8 cellular contexts compared by ENCODE assay signal in the genomic region with DNA sequence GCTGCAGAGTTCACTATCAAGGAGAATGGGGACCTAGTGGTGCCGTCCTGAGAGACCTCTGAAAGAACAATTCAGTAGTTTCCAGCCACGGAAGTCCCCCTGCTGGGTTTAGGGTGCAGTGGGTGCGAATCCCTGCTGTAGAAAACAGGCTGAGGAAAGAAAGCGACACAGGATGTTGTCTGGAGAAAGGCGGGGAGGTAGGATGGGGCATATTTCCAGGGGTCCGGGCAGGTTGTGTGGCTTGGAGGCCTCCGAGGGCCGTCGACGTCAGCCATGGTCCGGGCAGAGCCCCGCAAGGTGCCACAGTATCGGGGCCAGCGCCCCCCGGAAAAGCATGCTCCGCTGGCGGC.
DNase-seq lines count a peak whose midpoint lies in the region; ATAC-seq lines count a peak whose summit lies in the region.

No MANE protein-coding gene starts in this region.

- H3K27ac Mint-ChIP-seq in activated naive CD8-positive, alpha-beta T cell treated with anti-CD3 and anti-CD28 coated beads, Interleukin-2, amount 50 U/mL, for 24 hours, result peak overlapping the region; percentile 100

- H3K36me3 Mint-ChIP-seq in activated naive CD8-positive, alpha-beta T cell treated with anti-CD3 and anti-CD28 coated beads, Interleukin-2, amount 50 U/mL, for 24 hours (ENCODE audit: low read depth), result peaks cover 28% of the 10 kb centered on the region

- DNase-seq in activated CD4-positive, CD25-positive, alpha-beta regulatory T cell (lab: John Stamatoyannopoulos, UW), result peak in 3 of 4 experiments; percentile 34 to 43 (median 38)
- no peak for DNase-seq in activated CD4-positive, CD25-positive, alpha-beta regulatory T cell treated with anti-CD3 and anti-CD28 coated beads, Interleukin-2, amount 50 U/mL, for 72 hours
- DNase-seq in RPMI8226, result peak; percentile 38
- peak; percentile 64 for DNase-seq in activated naive CD8-positive, alpha-beta T cell treated with anti-CD3 and anti-CD28 coated beads, Interleukin-2, amount 50 U/mL, for 24 hours
- DNase-seq in hepatic stellate cell (ENCODE audit: low spot score), result peak; percentile 47
- no peak for DNase-seq in NCI-H2107 treated with DMSO at 0.1 percent for 48 hours (lab: John Stamatoyannopoulos, UW; ENCODE audit: unreplicated experiment)

- peak; percentile 10 for ATAC-seq in HG02885 (IDR thresholded peaks at IDR 0.05; ENCODE audit: poor library complexity, unreplicated experiment)
- peak; percentile 22 for ATAC-seq in activated naive CD8-positive, alpha-beta T cell treated with anti-CD3 and anti-CD28 coated beads, Interleukin-2, amount 50 U/mL, for 24 hours

- H3K4me3 Mint-ChIP-seq in activated naive CD8-positive, alpha-beta T cell treated with anti-CD3 and anti-CD28 coated beads, Interleukin-2, amount 50 U/mL, for 24 hours, result peak overlapping the region; percentile 96

- H3K4me3 ChIP-seq in skin epidermis, result peak overlapping the region; percentile 54 to 90 (median 67)

- H3K4me1 Mint-ChIP-seq in activated naive CD8-positive, alpha-beta T cell treated with anti-CD3 and anti-CD28 coated beads, Interleukin-2, amount 50 U/mL, for 24 hours, result peaks cover 61% of the 10 kb centered on the region

- H3K9me3 Mint-ChIP-seq in activated naive CD8-positive, alpha-beta T cell treated with anti-CD3 and anti-CD28 coated beads, Interleukin-2, amount 50 U/mL, for 24 hours, result no peaks in the 10 kb centered on the region

- peak overlapping the region; percentile 66 to 100 (median 98) for H3K27ac ChIP-seq in skin epidermis

- H3K27me3 Mint-ChIP-seq in activated naive CD8-positive, alpha-beta T cell treated with anti-CD3 and anti-CD28 coated beads, Interleukin-2, amount 50 U/mL, for 24 hours, result peaks cover 4% of the 10 kb centered on the region

Comparison
In these comparisons a context has a peak if more than half of its experiments do, and no peak if none do; other contexts are left out.
1. DNase-seq: peak in activated CD4-positive, CD25-positive, alpha-beta regulatory T cell (3 of 4), RPMI8226 (single experiment), activated naive CD8-positive, alpha-beta T cell treated with anti-CD3 and anti-CD28 coated beads, Interleukin-2, amount 50 U/mL, for 24 hours (single experiment) and hepatic stellate cell (single experiment); none in activated CD4-positive, CD25-positive, alpha-beta regulatory T cell treated with anti-CD3 and anti-CD28 coated beads, Interleukin-2, amount 50 U/mL, for 72 hours (single experiment) and NCI-H2107 treated with DMSO at 0.1 percent for 48 hours (single experiment).